21 cellular contexts compared by ENCODE assay signal in genomic region chr20:50295345-50295744, GRCh38.
A peak's percentile ranks its signal among the peaks of the same experiment; 100 is the strongest.
DNase-seq lines count a peak whose midpoint lies in the region; ATAC-seq, FAIRE-seq and TF ChIP-seq lines count a peak whose summit lies in the region.
"Had no signal": no experiment of that assay in that cellular context is flagged by ENCODE, and none has a peak within 500 bp of the region (broad histone marks: within the 10 kb centered on the region; RNA-seq: fewer than 3 reads in every experiment).

No MANE protein-coding gene starts in this region.

- peak overlapping the region; percentile 79 to 84 for H3K27ac ChIP-seq in tibial artery
- H3K27ac ChIP-seq: brain microvascular endothelial cell had no signal

- no peak for DNase-seq in T-helper 2 cell treated with Interferon-gamma antibody and Interleukin-4, amounts not matched to agents 5 μg/mL and 100 μg/mL, for 36 hours (ENCODE audit: low spot score)
- DNase-seq in T-helper 2 cell (no peak), bronchial epithelial cell (ENCODE audit: low read depth) (peak; percentile 36), tibial artery (no peak), EL (no peak)
- DNase-seq: activated CD4-positive, alpha-beta T cell treated with anti-CD3 and anti-CD28 coated beads, Interleukin-2, amount 50 U/mL, for 48 hours; activated T-cell treated with anti-CD3 and anti-CD28 coated beads for 4 hours; brain microvascular endothelial cell; left cardiac atrium; MG63; NCI-H1694 treated with DMSO at 0.1 percent for 48 hours; NCI-H510A; stimulated activated CD4-positive, alpha-beta T cell treated with anti-CD3 and anti-CD28 coated beads, Interleukin-4, amount 100 ng/mL, for 4 hours; SW 1271 had no signal

- H3K36me3 Mint-ChIP-seq in T-helper 2 cell treated with Interferon-gamma antibody and Interleukin-4, amounts not matched to agents 5 μg/mL and 100 μg/mL, for 36 hours (ENCODE audit: low read depth): no peaks in the 10 kb centered on the region
- no peaks in the 10 kb centered on the region for H3K36me3 Mint-ChIP-seq in nephron (ENCODE audit: low read depth)
- H3K36me3 Mint-ChIP-seq in activated T-helper 17 cell treated with anti-CD3 and anti-CD28 coated beads, Interleukin-2, amount 50 U/mL, for 72 hours (ENCODE audit: low read depth): no peaks in the 10 kb centered on the region
- H3K36me3 Mint-ChIP-seq: activated naive CD4-positive, alpha-beta T cell treated with anti-CD3 and anti-CD28 coated beads, Interleukin-2, amount 50 U/mL, for 72 hours had no signal

- H3K27me3 Mint-ChIP-seq in T-helper 2 cell treated with Interferon-gamma antibody and Interleukin-4, amounts not matched to agents 5 μg/mL and 100 μg/mL, for 36 hours (ENCODE audit: low read depth): peaks cover 5% of the 10 kb centered on the region
- H3K27me3 Mint-ChIP-seq in nephron (ENCODE audit: low read depth): peaks cover 28% of the 10 kb centered on the region
- peaks cover 6% of the 10 kb centered on the region for H3K27me3 Mint-ChIP-seq in activated T-helper 17 cell treated with anti-CD3 and anti-CD28 coated beads, Interleukin-2, amount 50 U/mL, for 72 hours

- H3K27ac Mint-ChIP-seq in T-helper 2 cell treated with Interferon-gamma antibody and Interleukin-4, amounts not matched to agents 5 μg/mL and 100 μg/mL, for 36 hours: peak overlapping the region; percentile 8
- peak overlapping the region in 2 of 3 experiments; percentile 17 to 45 for H3K27ac Mint-ChIP-seq in nephron
- H3K27ac Mint-ChIP-seq in activated T-helper 17 cell treated with anti-CD3 and anti-CD28 coated beads, Interleukin-2, amount 50 U/mL, for 72 hours: no peak overlapping the region
- H3K27ac Mint-ChIP-seq: activated naive CD4-positive, alpha-beta T cell treated with anti-CD3 and anti-CD28 coated beads, Interleukin-2, amount 50 U/mL, for 72 hours had no signal

- H3K36me3 ChIP-seq in bronchial epithelial cell (ENCODE audit: control insufficient read depth, insufficient read depth, low read length) (no peaks in the 10 kb centered on the region), tibial artery (no peaks in the 10 kb centered on the region)
- H3K36me3 ChIP-seq: brain microvascular endothelial cell, MG63 had no signal

- peaks cover 15 to 33% (median 27%) of the 10 kb centered on the region in 4 donors for H3K4me1 ChIP-seq in tibial artery

- H3K9me3 Mint-ChIP-seq in T-helper 2 cell treated with Interferon-gamma antibody and Interleukin-4, amounts not matched to agents 5 μg/mL and 100 μg/mL, for 36 hours: no peaks in the 10 kb centered on the region
- H3K9me3 Mint-ChIP-seq in nephron: no peaks in the 10 kb centered on the region
- no peaks in the 10 kb centered on the region for H3K9me3 Mint-ChIP-seq in activated T-helper 17 cell treated with anti-CD3 and anti-CD28 coated beads, Interleukin-2, amount 50 U/mL, for 72 hours

- no peak for ATAC-seq in activated T-helper 17 cell treated with anti-CD3 and anti-CD28 coated beads, Interleukin-2, amount 50 U/mL, for 72 hours (replicated peaks)
- no peak for ATAC-seq in HG02763 (IDR thresholded peaks at IDR 0.05; ENCODE audit: unreplicated experiment)
- ATAC-seq: activated naive CD4-positive, alpha-beta T cell treated with anti-CD3 and anti-CD28 coated beads, Interleukin-2, amount 50 U/mL, for 72 hours; left cardiac atrium had no signal

- TF ChIP-seq CTCF in bronchial epithelial cell (IDR thresholded peaks at IDR 0.05; ENCODE audit: insufficient read depth, low read length, severe bottlenecking) (no peak), nephron (IDR thresholded peaks at IDR 0.05; ENCODE audit: unreplicated experiment in 3 of 3) (no peak), tibial artery (IDR thresholded peaks at IDR 0.05) (no peak)

- H3K4me1 Mint-ChIP-seq in T-helper 2 cell treated with Interferon-gamma antibody and Interleukin-4, amounts not matched to agents 5 μg/mL and 100 μg/mL, for 36 hours (ENCODE audit: low read depth): peaks cover 19% of the 10 kb centered on the region
- peaks cover 12% of the 10 kb centered on the region for H3K4me1 Mint-ChIP-seq in nephron
- H3K4me1 Mint-ChIP-seq in activated T-helper 17 cell treated with anti-CD3 and anti-CD28 coated beads, Interleukin-2, amount 50 U/mL, for 72 hours: peaks cover 7% of the 10 kb centered on the region

- no peaks in the 10 kb centered on the region for H3K27me3 ChIP-seq in bronchial epithelial cell (ENCODE audit: control insufficient read depth, insufficient read depth, low read length)
- H3K27me3 ChIP-seq in tibial artery: no peaks in the 10 kb centered on the region
- H3K27me3 ChIP-seq: brain microvascular endothelial cell, MG63 had no signal

- no peaks in the 10 kb centered on the region for H3K9me3 ChIP-seq in tibial artery
- H3K9me3 ChIP-seq: MG63 had no signal

- intact Hi-C loops in tibial artery (cut with DNase I; ENCODE audit: low total_unique reads): no loop called here

- H3K4me3 ChIP-seq in bronchial epithelial cell (ENCODE audit: low read depth, low read length) (no peak overlapping the region), tibial artery (no peak overlapping the region)
- H3K4me3 ChIP-seq: MG63 had no signal

- no peak overlapping the region for H3K4me3 Mint-ChIP-seq in T-helper 2 cell treated with Interferon-gamma antibody and Interleukin-4, amounts not matched to agents 5 μg/mL and 100 μg/mL, for 36 hours
- H3K4me3 Mint-ChIP-seq in nephron: no peak overlapping the region
- H3K4me3 Mint-ChIP-seq in activated T-helper 17 cell treated with anti-CD3 and anti-CD28 coated beads, Interleukin-2, amount 50 U/mL, for 72 hours: no peak overlapping the region

- FAIRE-seq in bronchial epithelial cell (lab: Jason Lieb, UNC): no peak
- FAIRE-seq: endothelial cell of umbilical vein, frontal cortex, GM12892 had no signal
